1 cellular context compared by ENCODE assay signal in the genomic region with DNA sequence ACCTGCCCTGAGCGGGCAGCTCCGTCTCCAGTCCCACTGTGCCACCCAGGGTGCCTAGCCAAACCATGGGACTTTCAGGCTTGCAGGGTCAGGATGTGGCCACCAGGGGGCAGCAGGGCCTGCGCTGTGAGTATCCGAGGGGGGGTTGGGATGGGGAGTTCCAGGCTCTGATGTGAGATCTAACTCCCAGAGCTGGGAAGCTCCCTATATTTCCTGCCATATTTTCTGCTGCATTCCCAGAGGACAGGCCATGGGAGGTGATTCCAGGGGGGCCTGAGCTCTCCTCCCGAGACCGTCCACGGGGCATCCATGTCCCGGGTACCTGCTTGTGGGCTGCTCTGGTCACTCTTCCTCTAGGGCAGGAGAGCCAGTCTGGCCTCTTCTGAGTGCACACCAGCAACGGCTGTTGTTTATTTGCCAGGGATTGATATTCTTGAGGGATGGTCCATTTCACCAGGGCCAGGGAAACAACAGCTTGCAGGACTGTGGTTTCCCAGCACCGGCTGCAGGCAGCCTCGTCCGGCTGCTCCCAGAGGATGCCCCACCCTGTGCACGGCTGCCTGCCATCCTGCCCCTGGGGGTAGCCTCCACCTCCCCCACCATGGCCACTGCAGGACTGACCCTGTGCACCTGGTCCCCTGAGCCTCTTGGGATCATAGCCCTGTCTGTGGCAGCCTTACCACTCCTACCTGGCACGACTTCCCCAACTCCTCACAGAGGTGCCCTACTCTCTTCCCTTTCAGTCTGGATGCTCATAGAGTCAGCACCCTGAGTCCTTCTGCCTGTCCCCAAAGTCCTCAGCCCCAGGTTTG.
A peak's percentile ranks its signal among the peaks of the same experiment; 100 is the strongest.
TF ChIP-seq lines count a peak whose summit lies in the region.

No MANE protein-coding gene starts in this region.

TF ChIP-seq in HEK293, 187 proteins besides CTCF, POLR2A, EP300 and RAD21 (continued from another document):
- TF ChIP-seq ZNF654 (tag by site-specific recombination; IDR thresholded peaks at IDR 0.05; ENCODE audit: low read depth) (peak; percentile 61), ZNF585B (tag by site-specific recombination; IDR thresholded peaks at IDR 0.05) (no peak)
TF ChIP-seq in HEK293: peak in this region for 9.
